In the genomic region with DNA sequence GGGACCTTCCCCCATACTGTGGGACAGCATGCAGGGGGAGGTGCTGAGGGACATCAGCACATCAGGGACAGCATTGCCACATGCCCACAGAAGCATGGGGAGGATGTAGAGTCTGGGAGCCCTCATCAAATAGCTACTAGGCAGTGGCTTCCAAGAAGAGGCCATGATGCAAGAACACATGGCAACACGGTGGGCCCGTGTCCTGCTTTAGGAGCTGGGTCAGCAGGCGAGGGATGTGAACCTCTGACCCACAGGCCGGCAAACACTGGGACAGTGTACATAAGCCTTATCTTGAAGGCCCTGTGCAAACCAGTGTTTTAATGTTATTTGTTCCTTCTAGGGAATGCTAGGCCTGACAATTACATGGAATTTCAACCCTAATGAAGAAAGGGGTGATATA, we compare ENCODE assay signal across 1 cellular context.
A peak's percentile ranks its signal among the peaks of the same experiment; 100 is the strongest.
TF ChIP-seq lines count a peak whose summit lies in the region.

No MANE protein-coding gene starts in this region.

TF ChIP-seq in HepG2, 621 proteins besides CTCF, POLR2A, EP300 and RAD21 (continues in another document):
- TF ChIP-seq, protein P1, sequence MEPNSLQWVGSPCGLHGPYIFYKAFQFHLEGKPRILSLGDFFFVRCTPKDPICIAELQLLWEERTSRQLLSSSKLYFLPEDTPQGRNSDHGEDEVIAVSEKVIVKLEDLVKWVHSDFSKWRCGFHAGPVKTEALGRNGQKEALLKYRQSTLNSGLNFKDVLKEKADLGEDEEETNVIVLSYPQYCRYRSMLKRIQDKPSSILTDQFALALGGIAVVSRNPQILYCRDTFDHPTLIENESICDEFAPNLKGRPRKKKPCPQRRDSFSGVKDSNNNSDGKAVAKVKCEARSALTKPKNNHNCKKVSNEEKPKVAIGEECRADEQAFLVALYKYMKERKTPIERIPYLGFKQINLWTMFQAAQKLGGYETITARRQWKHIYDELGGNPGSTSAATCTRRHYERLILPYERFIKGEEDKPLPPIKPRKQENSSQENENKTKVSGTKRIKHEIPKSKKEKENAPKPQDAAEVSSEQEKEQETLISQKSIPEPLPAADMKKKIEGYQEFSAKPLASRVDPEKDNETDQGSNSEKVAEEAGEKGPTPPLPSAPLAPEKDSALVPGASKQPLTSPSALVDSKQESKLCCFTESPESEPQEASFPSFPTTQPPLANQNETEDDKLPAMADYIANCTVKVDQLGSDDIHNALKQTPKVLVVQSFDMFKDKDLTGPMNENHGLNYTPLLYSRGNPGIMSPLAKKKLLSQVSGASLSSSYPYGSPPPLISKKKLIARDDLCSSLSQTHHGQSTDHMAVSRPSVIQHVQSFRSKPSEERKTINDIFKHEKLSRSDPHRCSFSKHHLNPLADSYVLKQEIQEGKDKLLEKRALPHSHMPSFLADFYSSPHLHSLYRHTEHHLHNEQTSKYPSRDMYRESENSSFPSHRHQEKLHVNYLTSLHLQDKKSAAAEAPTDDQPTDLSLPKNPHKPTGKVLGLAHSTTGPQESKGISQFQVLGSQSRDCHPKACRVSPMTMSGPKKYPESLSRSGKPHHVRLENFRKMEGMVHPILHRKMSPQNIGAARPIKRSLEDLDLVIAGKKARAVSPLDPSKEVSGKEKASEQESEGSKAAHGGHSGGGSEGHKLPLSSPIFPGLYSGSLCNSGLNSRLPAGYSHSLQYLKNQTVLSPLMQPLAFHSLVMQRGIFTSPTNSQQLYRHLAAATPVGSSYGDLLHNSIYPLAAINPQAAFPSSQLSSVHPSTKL (CRISPR knock-in tag; IDR thresholded peaks at IDR 0.05): no peak
- TF ChIP-seq RFX5 (IDR thresholded peaks at IDR 0.05; ENCODE audit: low read depth, low read length): no peak
- TF ChIP-seq, protein P2, sequence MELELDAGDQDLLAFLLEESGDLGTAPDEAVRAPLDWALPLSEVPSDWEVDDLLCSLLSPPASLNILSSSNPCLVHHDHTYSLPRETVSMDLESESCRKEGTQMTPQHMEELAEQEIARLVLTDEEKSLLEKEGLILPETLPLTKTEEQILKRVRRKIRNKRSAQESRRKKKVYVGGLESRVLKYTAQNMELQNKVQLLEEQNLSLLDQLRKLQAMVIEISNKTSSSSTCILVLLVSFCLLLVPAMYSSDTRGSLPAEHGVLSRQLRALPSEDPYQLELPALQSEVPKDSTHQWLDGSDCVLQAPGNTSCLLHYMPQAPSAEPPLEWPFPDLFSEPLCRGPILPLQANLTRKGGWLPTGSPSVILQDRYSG (CRISPR knock-in tag; IDR thresholded peaks at IDR 0.05): no peak
- no peak for TF ChIP-seq ZNF704 (CRISPR knock-in tag; IDR thresholded peaks at IDR 0.05; ENCODE audit: borderline replicate concordance)
- TF ChIP-seq CEBPG (CRISPR knock-in tag; IDR thresholded peaks at IDR 0.05): peak; percentile 66
- no peak for TF ChIP-seq ZSCAN22 (CRISPR knock-in tag; IDR thresholded peaks at IDR 0.05)
- TF ChIP-seq ARID3A (IDR thresholded peaks at IDR 0.05; ENCODE audit: low read depth, low read length): no peak
- TF ChIP-seq KLF11 (CRISPR knock-in tag; IDR thresholded peaks at IDR 0.05): no peak
- TF ChIP-seq HOXA7 (CRISPR knock-in tag; IDR thresholded peaks at IDR 0.05): no peak
- no peak for TF ChIP-seq ZBTB20 (CRISPR knock-in tag; IDR thresholded peaks at IDR 0.05; ENCODE audit: borderline replicate concordance, low read depth)
- TF ChIP-seq ZSCAN25 (CRISPR knock-in tag; IDR thresholded peaks at IDR 0.05): peak; percentile 81
- TF ChIP-seq HNF4A (CRISPR knock-in tag; IDR thresholded peaks at IDR 0.05): peak; percentile 54; the same call in 1 of the 2 replicates
- TF ChIP-seq ZNF546 (CRISPR knock-in tag; conservative IDR thresholded peaks at IDR 0.05): no peak
- no peak for TF ChIP-seq ZNF562 (CRISPR knock-in tag; IDR thresholded peaks at IDR 0.05; ENCODE audit: borderline replicate concordance)
- TF ChIP-seq ZKSCAN8 (CRISPR knock-in tag; IDR thresholded peaks at IDR 0.05; ENCODE audit: borderline replicate concordance): no peak
- TF ChIP-seq ZFX (CRISPR knock-in tag; IDR thresholded peaks at IDR 0.05; ENCODE audit: low read depth): peak; percentile 64
- TF ChIP-seq NFIB (CRISPR knock-in tag; IDR thresholded peaks at IDR 0.05; ENCODE audit: borderline replicate concordance): no peak
- TF ChIP-seq KDM3A (CRISPR knock-in tag; IDR thresholded peaks at IDR 0.05; ENCODE audit: low read depth): no peak
- TF ChIP-seq ZNF670 (CRISPR knock-in tag; IDR thresholded peaks at IDR 0.05; ENCODE audit: borderline replicate concordance): no peak
- TF ChIP-seq SOX5 (CRISPR knock-in tag; IDR thresholded peaks at IDR 0.05; ENCODE audit: borderline replicate concordance): 0 out of 2 replicates have a peak, but pooled peaks have one; percentile 31
- TF ChIP-seq ZNF687 (CRISPR knock-in tag; IDR thresholded peaks at IDR 0.05): peak; percentile 32; the same call in 1 of the 2 replicates
- TF ChIP-seq ISL2 (CRISPR knock-in tag; IDR thresholded peaks at IDR 0.05): no peak
- no peak for TF ChIP-seq ZNF121 (CRISPR knock-in tag; IDR thresholded peaks at IDR 0.05)
- peak; percentile 89 for TF ChIP-seq RARA (CRISPR knock-in tag; IDR thresholded peaks at IDR 0.05)
- no peak for TF ChIP-seq AFF4 (CRISPR knock-in tag; IDR thresholded peaks at IDR 0.05)
- TF ChIP-seq KDM6A (CRISPR knock-in tag; IDR thresholded peaks at IDR 0.05; ENCODE audit: low read depth): no peak
- no peak for TF ChIP-seq ZNF574 (CRISPR knock-in tag; IDR thresholded peaks at IDR 0.05)
- no peak for TF ChIP-seq FOXA1 (IDR thresholded peaks at IDR 0.05)
- TF ChIP-seq FOXA1 (CRISPR knock-in tag; IDR thresholded peaks at IDR 0.05): peak; percentile 64
- 0 out of 2 replicates have a peak, but pooled peaks have one; percentile 13 for TF ChIP-seq ZNF770 (CRISPR knock-in tag; IDR thresholded peaks at IDR 0.05)
- no peak for TF ChIP-seq ZNF253 (CRISPR knock-in tag; IDR thresholded peaks at IDR 0.05; ENCODE audit: borderline replicate concordance)
- no peak for TF ChIP-seq ZNF75D (CRISPR knock-in tag; IDR thresholded peaks at IDR 0.05; ENCODE audit: borderline replicate concordance)
- no peak for TF ChIP-seq TCF7L2 (IDR thresholded peaks at IDR 0.05; ENCODE audit: low read depth, low read length)
- no peak for TF ChIP-seq KMT2A (CRISPR knock-in tag; IDR thresholded peaks at IDR 0.05)
- no peak for TF ChIP-seq HMG20A (CRISPR knock-in tag; IDR thresholded peaks at IDR 0.05; ENCODE audit: borderline replicate concordance)
- TF ChIP-seq ZNF772 (CRISPR knock-in tag; IDR thresholded peaks at IDR 0.05): no peak
- TF ChIP-seq TEAD2 (CRISPR knock-in tag; IDR thresholded peaks at IDR 0.05): no peak
- 0 out of 2 replicates have a peak, but pooled peaks have one; percentile 39 for TF ChIP-seq ZBTB7A (CRISPR knock-in tag; IDR thresholded peaks at IDR 0.05)
- no peak for TF ChIP-seq ZC3H4 (CRISPR knock-in tag; IDR thresholded peaks at IDR 0.05; ENCODE audit: borderline replicate concordance)
- TF ChIP-seq RXRB (CRISPR knock-in tag; IDR thresholded peaks at IDR 0.05; ENCODE audit: borderline replicate concordance): peak; percentile 59; the same call in 1 of the 2 replicates
